ENCODE assay signal across 8 cellular contexts in the genomic region with DNA sequence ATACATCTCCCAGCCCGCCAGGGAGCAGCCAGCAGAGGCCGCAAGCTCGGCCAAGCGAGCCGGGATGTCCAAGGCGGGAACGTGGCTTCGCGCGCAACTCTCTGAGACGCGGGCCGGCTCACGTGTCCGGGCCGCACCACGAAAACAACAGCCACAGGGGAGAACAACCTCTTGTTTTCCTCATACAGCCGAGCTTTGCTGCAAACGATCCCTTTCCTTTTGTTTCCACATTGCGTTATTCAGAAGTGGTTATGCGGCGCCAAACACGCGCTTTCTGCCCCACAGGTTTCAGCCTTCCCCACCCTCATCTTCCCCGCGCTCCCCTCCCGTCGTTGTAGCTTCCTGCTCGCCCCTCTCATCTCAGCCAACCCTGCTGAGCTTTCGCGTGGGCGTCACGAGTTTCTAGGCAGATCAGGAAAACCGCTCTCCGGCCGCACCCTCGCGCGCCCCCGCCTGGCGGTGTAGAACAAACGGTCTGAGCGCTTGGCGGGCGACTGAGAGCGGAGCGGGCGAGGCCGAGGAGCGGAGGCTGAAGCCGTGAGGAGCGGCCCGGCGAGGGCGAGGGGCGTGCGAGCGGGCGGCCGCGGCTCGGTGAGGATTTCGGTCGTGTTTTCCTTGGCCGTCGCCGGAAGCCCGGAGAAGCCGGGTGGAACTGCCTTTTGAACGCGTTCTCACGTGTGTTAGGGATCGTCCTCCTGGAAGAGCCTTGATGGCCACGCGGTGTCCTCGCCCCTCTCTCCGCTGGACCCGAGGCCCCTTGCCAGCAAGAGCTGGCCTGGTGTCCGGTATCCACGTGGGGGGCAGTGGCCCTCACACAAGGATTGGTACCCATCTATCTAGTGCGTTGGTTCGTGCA. TPM values are rescaled to one million over a fixed set of nuclear protein-coding genes. Genes with fewer than 3 reads are reported as not detected.
DNase-seq lines count a peak whose midpoint lies in the region; ATAC-seq and TF ChIP-seq lines count a peak whose summit lies in the region.

No MANE protein-coding gene starts in this region.

- intact Hi-C loops in PC-9 (cut with micrococcal nuclease; ENCODE audit: unreplicated experiment): loop anchor here (10.0 kb wide), 1 partner anchor 424 kb away; no protein-coding TSS in a partner anchor

- no TSS peak for BruUV-seq in PC-9 (replicated peaks; lab: Mats Ljungman, UMichigan)

- H3K4me3 Mint-ChIP-seq in neural crest cell: peak overlapping the region; percentile 7
- peak overlapping the region; percentile 80 for H3K4me3 Mint-ChIP-seq in stimulated activated naive CD8-positive, alpha-beta T cell treated with anti-CD3 and anti-CD28 coated beads, Interleukin-15, Interleukin-2, amounts not matched to agents 100 ng/mL and 50 ng/mL, for 24 hours

- H3K9me3 Mint-ChIP-seq in neural crest cell: peaks cover 7% of the 10 kb centered on the region
- H3K9me3 Mint-ChIP-seq in stimulated activated naive CD8-positive, alpha-beta T cell treated with anti-CD3 and anti-CD28 coated beads, Interleukin-15, Interleukin-2, amounts not matched to agents 100 ng/mL and 50 ng/mL, for 24 hours: peaks cover 7% of the 10 kb centered on the region

- H4K20me1 ChIP-seq in PC-9 (ENCODE audit: insufficient read depth): no peaks in the 10 kb centered on the region

- H3K79me2 ChIP-seq in PC-9 (ENCODE audit: low read depth): no peaks in the 10 kb centered on the region

- H3K27ac ChIP-seq in PC-9: peak overlapping the region; percentile 67

- peak overlapping the region; percentile 79 for H3K4me2 ChIP-seq in PC-9

- ATAC-seq in GM18498 (IDR thresholded peaks at IDR 0.05; ENCODE audit: unreplicated experiment) (peak; percentile 88), HG02943 (IDR thresholded peaks at IDR 0.05; ENCODE audit: low read depth, unreplicated experiment) (peak; percentile 55)

- peaks cover 12% of the 10 kb centered on the region for H3K27me3 Mint-ChIP-seq in neural crest cell (ENCODE audit: low read depth)
- H3K27me3 Mint-ChIP-seq in stimulated activated naive CD8-positive, alpha-beta T cell treated with anti-CD3 and anti-CD28 coated beads, Interleukin-15, Interleukin-2, amounts not matched to agents 100 ng/mL and 50 ng/mL, for 24 hours: no peaks in the 10 kb centered on the region

- H3K9me3 ChIP-seq in PC-9 (ENCODE audit: insufficient read depth, low read depth): no peaks in the 10 kb centered on the region; the same call in 1 of the 2 replicates

- H3K27ac Mint-ChIP-seq in neural crest cell (ENCODE audit: unreplicated experiment): peak overlapping the region; percentile 99
- peak overlapping the region; percentile 96 for H3K27ac Mint-ChIP-seq in stimulated activated naive CD8-positive, alpha-beta T cell treated with anti-CD3 and anti-CD28 coated beads, Interleukin-15, Interleukin-2, amounts not matched to agents 100 ng/mL and 50 ng/mL, for 24 hours

- no peaks in the 10 kb centered on the region for H3K36me3 ChIP-seq in PC-9 (ENCODE audit: low read depth)

- POLR2A ChIA-PET in PC-9 (lab: Charles Lee; ENCODE audit: unreplicated experiment): interaction anchor here (0.5 to 0.7 kb wide), 3 partner anchors 10 to 118 kb away, joined by 3 to 6 read pairs (median 5); no protein-coding TSS in a partner anchor

- peaks cover 17% of the 10 kb centered on the region for H3K4me1 Mint-ChIP-seq in neural crest cell
- H3K4me1 Mint-ChIP-seq in stimulated activated naive CD8-positive, alpha-beta T cell treated with anti-CD3 and anti-CD28 coated beads, Interleukin-15, Interleukin-2, amounts not matched to agents 100 ng/mL and 50 ng/mL, for 24 hours (ENCODE audit: low read depth): peaks cover 20% of the 10 kb centered on the region

- peak overlapping the region; percentile 82 for H2AFZ ChIP-seq in PC-9

- no peaks in the 10 kb centered on the region for H3K27me3 ChIP-seq in PC-9 (ENCODE audit: insufficient read depth, low read depth)

- CTCF ChIA-PET in PC-9 (lab: Charles Lee): interaction anchor here (0.7 to 0.8 kb wide), 4 partner anchors 22 to 382 kb away, joined by 3 to 15 read pairs (median 11); partner anchors contain the start of gene PSMC5

- H3K36me3 Mint-ChIP-seq in neural crest cell (ENCODE audit: low read depth): peaks cover 5% of the 10 kb centered on the region
- no peaks in the 10 kb centered on the region for H3K36me3 Mint-ChIP-seq in stimulated activated naive CD8-positive, alpha-beta T cell treated with anti-CD3 and anti-CD28 coated beads, Interleukin-15, Interleukin-2, amounts not matched to agents 100 ng/mL and 50 ng/mL, for 24 hours (ENCODE audit: low read depth)

- no peaks in the 10 kb centered on the region for H3K9me2 ChIP-seq in PC-9 (ENCODE audit: insufficient read depth)

- TF ChIP-seq CTCF in PC-9 (conservative IDR thresholded peaks at IDR 0.05) (peak; percentile 80), foreskin fibroblast (IDR thresholded peaks at IDR 0.05; ENCODE audit: low read depth, low read length) (peak; percentile 62), neural crest cell (conservative IDR thresholded peaks at IDR 0.05) (peak; percentile 66)

- H3K4me1 ChIP-seq in PC-9 (replicated peaks; ENCODE audit: insufficient read depth): no peaks in the 10 kb centered on the region; the same call in 1 of the 2 replicates

- peaks cover 5% of the 10 kb centered on the region; the same call in 1 of the 2 replicates for H3F3A ChIP-seq in PC-9 (ENCODE audit: insufficient read depth, low read depth)

- peak overlapping the region; percentile 44; the same call in 1 of the 2 replicates for H3K4me3 ChIP-seq in PC-9
- H3K4me3 ChIP-seq in foreskin fibroblast (ENCODE audit: low read depth in 1 of 2, low read length in 2 of 2): peak overlapping the region; percentile 31 to 39

- DNase-seq in PC-9 (peak; percentile 85 to 96), foreskin fibroblast (peak; percentile 83 to 94), neural crest cell (ENCODE audit: low read depth, low spot score) (peak; percentile 66), DMS79 (lab: John Stamatoyannopoulos, UW) (no peak)
- peak; percentile 98 for DNase-seq in activated effector memory CD4-positive, alpha-beta T cell treated with anti-CD3 and anti-CD28 coated beads, Interleukin-2, amount 50 U/mL, for 16 hours

RNA-seq across cellular contexts. Expression of gene SMARCD2, which starts 6.6 kb away (rescaled TPM):
- total RNA-seq in PC-9 (2021) (73.6 and 98.7 TPM in 2 replicates), neural crest cell (43.0 and 45.5 TPM in 2 replicates)

RNA-seq across cellular contexts. Expression of gene FTSJ3, which starts 21.6 kb away (rescaled TPM):
- total RNA-seq in PC-9 (2021): 36.9 and 44.0 TPM in 2 replicates
- 57.4 and 59.9 TPM in 2 replicates for total RNA-seq in neural crest cell

RNA-seq across cellular contexts. Expression of gene PSMC5, which starts 21.8 kb away (rescaled TPM):
- total RNA-seq in PC-9 (2021): 128 and 150 TPM in 2 replicates
- total RNA-seq in neural crest cell: 170 and 178 TPM in 2 replicates

RNA-seq across cellular contexts. Expression of gene CSH2, which starts 24.4 kb away (rescaled TPM):
- total RNA-seq in PC-9 (2021) (not detected in 2 replicates), neural crest cell (not detected in 2 replicates)

RNA-seq across cellular contexts. Expression of gene GH2, which starts 32.7 kb away (rescaled TPM):
- total RNA-seq in PC-9 (2021): not detected in 2 replicates
- not detected in 2 replicates for total RNA-seq in neural crest cell
